ENCODE assay signal across 8 cellular contexts in the genomic region with DNA sequence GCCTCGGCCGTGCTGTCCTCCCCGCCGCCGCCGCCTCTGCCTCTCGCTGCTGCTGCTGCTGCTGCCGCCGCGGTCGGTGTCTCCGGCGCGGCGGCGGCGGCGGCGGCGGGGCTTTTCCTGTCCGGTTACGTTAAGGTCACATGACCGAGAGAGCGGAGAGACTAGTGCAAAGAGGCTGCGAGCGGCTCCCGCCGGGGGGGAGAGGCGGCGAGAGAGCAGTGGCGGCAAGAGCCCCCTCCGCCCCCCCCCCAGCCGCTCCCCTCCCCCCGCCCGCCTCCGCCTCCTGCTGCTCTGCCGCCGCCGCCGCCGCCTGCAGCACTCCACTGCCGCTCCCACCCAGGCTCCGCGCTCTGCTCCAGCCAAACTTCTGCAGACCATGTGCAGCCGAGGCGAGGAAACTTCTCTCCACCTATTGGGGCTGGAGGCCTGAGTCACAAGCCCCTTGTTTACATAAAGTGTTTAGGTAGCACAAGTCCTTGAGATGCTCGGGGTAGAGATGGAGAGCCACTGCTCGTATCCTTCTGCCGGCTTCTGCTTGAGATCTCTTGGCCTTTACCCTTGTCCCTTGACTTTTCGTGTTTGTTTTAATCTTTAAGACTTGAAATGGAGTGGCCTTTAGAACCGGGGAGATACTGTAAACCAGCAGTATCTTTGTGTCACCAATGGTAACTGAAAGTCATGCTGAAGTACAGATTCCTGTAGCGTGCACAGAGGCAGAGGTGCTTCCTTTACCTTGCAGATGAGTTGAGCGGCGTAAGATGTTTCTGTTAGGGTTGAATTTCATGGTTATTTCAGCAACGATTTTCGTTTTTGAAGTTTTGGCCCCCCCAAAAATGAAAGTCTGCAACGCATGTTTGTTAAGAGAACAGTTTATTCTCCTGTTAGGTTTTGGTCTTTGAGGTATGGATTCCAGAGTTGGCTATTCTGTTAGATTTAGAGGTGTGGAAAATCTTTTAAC. TPM values are rescaled to one million over a fixed set of nuclear protein-coding genes. Genes with fewer than 3 reads are reported as not detected.
DNase-seq lines count a peak whose midpoint lies in the region; ATAC-seq, FAIRE-seq and TF ChIP-seq lines count a peak whose summit lies in the region.

TSS of gene ZBTB2 (minus strand) at position 89 of the 958 bp plus-strand sequence. CDS start 17,922 bp downstream, outside the sequence.

- dilution Hi-C loops in keratinocyte (cut with MboI; ENCODE audit: extremely low pct_ligation_motif_present, low sequenced_read_pairs), result no loop called here

- peak within 1 kb of the TSS; percentile 99 for H3K4me2 ChIP-seq in keratinocyte (ENCODE audit: control insufficient read depth, extremely low read depth, insufficient read depth, low read depth, low read length)

- no peak for TF ChIP-seq CTCF in keratinocyte (optimal IDR thresholded peaks at IDR 0.05 in 1 of 3, IDR thresholded peaks at IDR 0.05 in 1 of 3, conservative IDR thresholded peaks at IDR 0.05 in 1 of 3; ENCODE audit: extremely low read depth in 1 of 3, insufficient read depth in 2 of 3, low read length in 3 of 3)

- no peaks in the 10 kb centered on the region for H3K27me3 ChIP-seq in keratinocyte (ENCODE audit: control insufficient read depth, extremely low read depth, insufficient read depth, low read length)

- peak within 1 kb of the TSS; percentile 81 for H3K27ac ChIP-seq in keratinocyte (ENCODE audit: control insufficient read depth, insufficient read depth, low read length)

- peak; percentile 40 for TF ChIP-seq POLR2A in GM10847 (IDR thresholded peaks at IDR 0.05; ENCODE audit: extremely low read depth, insufficient read length)

- H3K9ac ChIP-seq in keratinocyte (ENCODE audit: control insufficient read depth, extremely low read depth, insufficient read depth, low read length), result peak within 1 kb of the TSS; percentile 88

- H3K36me3 ChIP-seq in keratinocyte (ENCODE audit: control insufficient read depth in 2 of 2, extremely low read depth in 1 of 2, insufficient read depth in 2 of 2, low read length in 2 of 2), result no peaks in the 10 kb centered on the region

- H3K4me1 ChIP-seq in keratinocyte (ENCODE audit: control insufficient read depth, extremely low read depth, insufficient read depth, low read length), result peaks cover 29% of the 10 kb centered on the region

- no peaks in the 10 kb centered on the region for H3K9me3 ChIP-seq in keratinocyte (ENCODE audit: control insufficient read depth, low read depth, low read length)

- DNase-seq in NCI-H2196 treated with DMSO at 0.1 percent for 48 hours (lab: John Stamatoyannopoulos, UW; ENCODE audit: unreplicated experiment) (peak; percentile 31), keratinocyte (ENCODE audit: low read depth, low spot score) (no peak)
- DNase-seq in activated CD4-positive, CD25-positive, alpha-beta regulatory T cell treated with anti-CD3 and anti-CD28 coated beads, Interleukin-2, amount 50 U/mL, for 16 hours (ENCODE audit: low read depth, low spot score), result peak; percentile 44
- peak; percentile 65 for DNase-seq in central memory CD4-positive, alpha-beta T cell
- peak; percentile 54 for DNase-seq in stimulated activated CD4-positive, alpha-beta T cell treated with anti-CD3 and anti-CD28 coated beads, Interleukin-12 subunit alpha, Interleukin-12 subunit beta, amount 100 ng/mL, for 4 hours

- H2AFZ ChIP-seq in keratinocyte (ENCODE audit: control insufficient read depth, low read length), result peak within 1 kb of the TSS; percentile 35

- H3K79me2 ChIP-seq in keratinocyte (ENCODE audit: control insufficient read depth, insufficient read depth, low read length), result peaks cover 71% of the 10 kb centered on the region

- peak; percentile 12 for ATAC-seq in HG02678 (IDR thresholded peaks at IDR 0.05; ENCODE audit: unreplicated experiment)
- ATAC-seq in esophagus mucosa, result no peak

- H3K9me1 ChIP-seq in keratinocyte (ENCODE audit: control insufficient read depth, extremely low read depth, insufficient read depth, low read length), result peaks cover 2% of the 10 kb centered on the region

- FAIRE-seq in keratinocyte (lab: Jason Lieb, UNC), result no peak

- peak within 1 kb of the TSS; percentile 83 to 90 (median 88) for H3K4me3 ChIP-seq in keratinocyte (ENCODE audit: control insufficient read depth in 2 of 3, extremely low read depth in 1 of 3, insufficient read depth in 2 of 3, low read depth in 1 of 3, low read length in 3 of 3)

- H4K20me1 ChIP-seq in keratinocyte (ENCODE audit: control insufficient read depth, extremely low read depth, insufficient read depth, low read length), result no peaks in the 10 kb centered on the region

RNA-seq across cellular contexts. Expression of gene ZBTB2, which starts in this region (rescaled TPM):
- polyA plus RNA-seq in keratinocyte, result 9.4 to 11.9 TPM (median 10.9 TPM) in 3 replicates
- polyA plus RNA-seq in keratinocyte (2011; ENCODE audit: low read depth), result 5.2 TPM
- 7.6 and 10.9 TPM in 2 replicates for polyA plus RNA-seq in keratinocyte (2011; cell fraction: cytosol; rRNA removed)
- 8.4 and 9.1 TPM in 2 replicates for polyA plus RNA-seq in keratinocyte (2011; cell fraction: nucleus; rRNA removed)
- polyA plus RNA-seq in keratinocyte (2012; ENCODE audit: low replicate concordance), result 7.8 and 7.9 TPM in 2 replicates
- 14.4 to 16.2 TPM (median 16.2 TPM) in 3 replicates for polyA minus RNA-seq in keratinocyte
- polyA minus RNA-seq in keratinocyte (2011; cell fraction: cytosol; rRNA and poly(A)+ RNA removed), result 7.1 TPM
- polyA minus RNA-seq in keratinocyte (2011; cell fraction: nucleus; rRNA and poly(A)+ RNA removed), result 5.1 and 7.9 TPM in 2 replicates
- total RNA-seq in esophagus mucosa, result 5.3 TPM
